ENCODE assay signal across 26 cellular contexts in the genomic region with DNA sequence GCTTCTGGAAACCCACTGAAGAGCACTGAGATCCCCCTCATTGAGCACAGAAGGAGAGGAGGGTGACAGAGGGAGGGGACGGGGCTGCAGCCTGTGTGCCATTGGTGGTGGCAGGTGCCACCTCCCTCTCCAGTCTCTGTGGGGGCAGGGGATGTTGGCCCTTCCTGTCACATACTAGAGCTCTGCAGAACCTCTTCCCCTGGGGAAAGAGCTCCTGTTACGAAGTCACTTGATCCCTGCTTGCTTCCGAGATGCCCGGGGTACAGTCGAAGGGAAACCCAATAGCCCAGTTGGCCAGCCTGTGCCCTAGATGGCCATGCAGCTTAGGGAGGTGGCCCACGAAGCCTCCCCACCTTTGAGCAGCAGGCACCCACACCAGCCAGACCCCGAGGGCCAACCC. TPM values are rescaled to one million over a fixed set of nuclear protein-coding genes. Genes with fewer than 3 reads are reported as not detected.
A peak's percentile ranks its signal among the peaks of the same experiment; 100 is the strongest.
DNase-seq lines count a peak whose midpoint lies in the region; ATAC-seq and TF ChIP-seq lines count a peak whose summit lies in the region.
"Had no signal": no experiment of that assay in that cellular context is flagged by ENCODE, and none has a peak within 500 bp of the region (broad histone marks: within the 10 kb centered on the region; RNA-seq: fewer than 3 reads in every experiment).

No MANE protein-coding gene starts in this region.

- H3K9me3 Mint-ChIP-seq in neural crest cell = no peaks in the 10 kb centered on the region
- no peaks in the 10 kb centered on the region for H3K9me3 Mint-ChIP-seq in naive thymus-derived CD8-positive, alpha-beta T cell
- no peaks in the 10 kb centered on the region for H3K9me3 Mint-ChIP-seq in WTC11
- H3K9me3 Mint-ChIP-seq: activated CD4-positive, alpha-beta memory T cell treated with anti-CD3 and anti-CD28 coated beads for 36 hours; central memory CD8-positive, alpha-beta T cell; T-helper 1 cell treated with Interleukin-12 subunit alpha and Interleukin-12 subunit beta and Interleukin-4 antibody, amounts not matched to agents 30 μg/mL and 1 μg/mL, for 36 hours had no signal

- CTCF ChIA-PET in WTC11 (lab: Charles Lee) = interaction anchor here (0.8 to 4.7 kb wide), 17 partner anchors 9 to 264 kb away, joined by 3 to 37 read pairs (median 6); no protein-coding TSS in a partner anchor

- no peak for ATAC-seq in naive thymus-derived CD8-positive, alpha-beta T cell
- ATAC-seq in GM18907 (IDR thresholded peaks at IDR 0.05; ENCODE audit: unreplicated experiment) = no peak
- no peak for ATAC-seq in WTC11
- ATAC-seq: activated CD4-positive, CD25-positive, alpha-beta regulatory T cell treated with anti-CD3 and anti-CD28 coated beads, Interleukin-2, amount 50 U/mL, for 24 hours; body of pancreas; Panc1; SK-N-SH treated with all-trans-retinoic acid at 6 μM for 48 hours had no signal

- H3K27me3 Mint-ChIP-seq in neural crest cell (ENCODE audit: low read depth) = no peaks in the 10 kb centered on the region
- no peaks in the 10 kb centered on the region for H3K27me3 Mint-ChIP-seq in naive thymus-derived CD8-positive, alpha-beta T cell
- no peaks in the 10 kb centered on the region for H3K27me3 Mint-ChIP-seq in WTC11 (ENCODE audit: low read depth)
- H3K27me3 Mint-ChIP-seq: activated CD4-positive, alpha-beta memory T cell treated with anti-CD3 and anti-CD28 coated beads for 36 hours; central memory CD8-positive, alpha-beta T cell had no signal

- POLR2A ChIA-PET in naive thymus-derived CD8-positive, alpha-beta T cell (lab: Charles Lee) = no interaction called here
- POLR2A ChIA-PET in WTC11 (lab: Charles Lee) = interaction anchor here (1.9 kb wide), 1 partner anchor 9 kb away, joined by 12 read pairs; no protein-coding TSS in a partner anchor

- peaks cover 46% of the 10 kb centered on the region for H3K4me1 Mint-ChIP-seq in neural crest cell
- peaks cover 0 to 3% (median 0%) of the 10 kb centered on the region in 4 donors for H3K4me1 Mint-ChIP-seq in naive thymus-derived CD8-positive, alpha-beta T cell
- peaks cover 14% of the 10 kb centered on the region for H3K4me1 Mint-ChIP-seq in WTC11
- H3K4me1 Mint-ChIP-seq: central memory CD8-positive, alpha-beta T cell had no signal

- H3K27ac Mint-ChIP-seq in neural crest cell (ENCODE audit: unreplicated experiment) = peak overlapping the region; percentile 87
- H3K27ac Mint-ChIP-seq in naive thymus-derived CD8-positive, alpha-beta T cell = peak overlapping the region in 1 of 10 donors; percentile 11
- H3K27ac Mint-ChIP-seq in WTC11 = no peak overlapping the region
- H3K27ac Mint-ChIP-seq: activated CD4-positive, alpha-beta memory T cell treated with anti-CD3 and anti-CD28 coated beads for 36 hours; T-helper 1 cell treated with Interleukin-12 subunit alpha and Interleukin-12 subunit beta and Interleukin-4 antibody, amounts not matched to agents 30 μg/mL and 1 μg/mL, for 36 hours had no signal

- DNase-seq in COLO668 (lab: John Stamatoyannopoulos, UW; ENCODE audit: unreplicated experiment) (peak; percentile 38), NCI-H1436 (lab: John Stamatoyannopoulos, UW) (peak; percentile 74), NCI-H510A (lab: John Stamatoyannopoulos, UW) (peak; percentile 67), neural crest cell (ENCODE audit: low read depth, low spot score) (no peak), WTC11 (ENCODE audit: low spot score) (no peak)
- no peak for DNase-seq in naive thymus-derived CD8-positive, alpha-beta T cell
- DNase-seq: activated CD4-positive, alpha-beta memory T cell treated with anti-CD3 and anti-CD28 coated beads for 36 hours; activated CD8-positive, alpha-beta memory T cell treated with anti-CD3 and anti-CD28 coated beads, Interleukin-2, amount 50 U/mL, for 4 hours; activated naive CD4-positive, alpha-beta T cell treated with Interleukin-2 at 50 U/mL for 16 hours; body of pancreas; DMS153; left ventricle myocardium inferior; mesendoderm; NCI-H1048; nucleus accumbens; Right ventricle myocardium superior; sigmoid colon; stimulated activated CD4-positive, alpha-beta T cell treated with anti-CD3 and anti-CD28 coated beads, Interleukin-12 subunit alpha, Interleukin-12 subunit beta, amount 100 ng/mL, for 4 hours; stimulated activated CD4-positive, alpha-beta T cell treated with anti-CD3 and anti-CD28 coated beads, Interleukin-2, amount 100 ng/mL, for 48 hours; uterus had no signal

- H3K36me3 Mint-ChIP-seq in neural crest cell (ENCODE audit: low read depth) = no peaks in the 10 kb centered on the region
- no peaks in the 10 kb centered on the region for H3K36me3 Mint-ChIP-seq in naive thymus-derived CD8-positive, alpha-beta T cell
- H3K36me3 Mint-ChIP-seq in WTC11 = no peaks in the 10 kb centered on the region
- H3K36me3 Mint-ChIP-seq: activated CD4-positive, alpha-beta memory T cell treated with anti-CD3 and anti-CD28 coated beads for 36 hours had no signal

- H3K4me3 Mint-ChIP-seq in neural crest cell (no peak overlapping the region), WTC11 (no peak overlapping the region)
- H3K4me3 Mint-ChIP-seq in naive thymus-derived CD8-positive, alpha-beta T cell = no peak overlapping the region
- H3K4me3 Mint-ChIP-seq: activated CD4-positive, alpha-beta memory T cell treated with anti-CD3 and anti-CD28 coated beads for 36 hours; central memory CD8-positive, alpha-beta T cell; T-helper 1 cell treated with Interleukin-12 subunit alpha and Interleukin-12 subunit beta and Interleukin-4 antibody, amounts not matched to agents 30 μg/mL and 1 μg/mL, for 36 hours had no signal

- TF ChIP-seq CTCF in neural crest cell (conservative IDR thresholded peaks at IDR 0.05) = no peak
- TF ChIP-seq CTCF in WTC11 (IDR thresholded peaks at IDR 0.05) = no peak

TF ChIP-seq in WTC11, 78 proteins besides CTCF, POLR2A, EP300 and RAD21:
- TF ChIP-seq, protein P1, sequence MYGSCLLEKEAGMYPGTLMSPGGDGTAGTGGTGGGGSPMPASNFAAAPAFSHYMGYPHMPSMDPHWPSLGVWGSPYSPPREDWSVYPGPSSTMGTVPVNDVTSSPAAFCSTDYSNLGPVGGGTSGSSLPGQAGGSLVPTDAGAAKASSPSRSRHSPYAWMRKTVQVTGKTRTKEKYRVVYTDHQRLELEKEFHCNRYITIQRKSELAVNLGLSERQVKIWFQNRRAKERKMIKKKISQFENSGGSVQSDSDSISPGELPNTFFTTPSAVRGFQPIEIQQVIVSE (CRISPR knock-in tag; IDR thresholded peaks at IDR 0.05; ENCODE audit: borderline replicate concordance) = no peak
- no peak for TF ChIP-seq CREB1 (CRISPR knock-in tag; IDR thresholded peaks at IDR 0.05)
- TF ChIP-seq RORB (CRISPR knock-in tag; IDR thresholded peaks at IDR 0.05) = no peak
- TF ChIP-seq MXD4 (CRISPR knock-in tag; IDR thresholded peaks at IDR 0.05; ENCODE audit: borderline replicate concordance) = no peak
- TF ChIP-seq, protein P2, sequence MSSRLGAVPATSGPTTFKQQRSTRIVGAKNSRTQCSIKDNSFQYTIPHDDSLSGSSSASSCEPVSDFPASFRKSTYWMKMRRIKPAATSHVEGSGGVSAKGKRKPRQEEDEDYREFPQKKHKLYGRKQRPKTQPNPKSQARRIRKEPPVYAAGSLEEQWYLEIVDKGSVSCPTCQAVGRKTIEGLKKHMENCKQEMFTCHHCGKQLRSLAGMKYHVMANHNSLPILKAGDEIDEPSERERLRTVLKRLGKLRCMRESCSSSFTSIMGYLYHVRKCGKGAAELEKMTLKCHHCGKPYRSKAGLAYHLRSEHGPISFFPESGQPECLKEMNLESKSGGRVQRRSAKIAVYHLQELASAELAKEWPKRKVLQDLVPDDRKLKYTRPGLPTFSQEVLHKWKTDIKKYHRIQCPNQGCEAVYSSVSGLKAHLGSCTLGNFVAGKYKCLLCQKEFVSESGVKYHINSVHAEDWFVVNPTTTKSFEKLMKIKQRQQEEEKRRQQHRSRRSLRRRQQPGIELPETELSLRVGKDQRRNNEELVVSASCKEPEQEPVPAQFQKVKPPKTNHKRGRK (CRISPR knock-in tag; IDR thresholded peaks at IDR 0.05; ENCODE audit: borderline replicate concordance) = no peak
- TF ChIP-seq FOXJ3 (CRISPR knock-in tag; IDR thresholded peaks at IDR 0.05; ENCODE audit: borderline replicate concordance) = no peak
- TF ChIP-seq KAT7 (CRISPR knock-in tag; IDR thresholded peaks at IDR 0.05; ENCODE audit: borderline replicate concordance) = no peak
- TF ChIP-seq, protein P3, sequence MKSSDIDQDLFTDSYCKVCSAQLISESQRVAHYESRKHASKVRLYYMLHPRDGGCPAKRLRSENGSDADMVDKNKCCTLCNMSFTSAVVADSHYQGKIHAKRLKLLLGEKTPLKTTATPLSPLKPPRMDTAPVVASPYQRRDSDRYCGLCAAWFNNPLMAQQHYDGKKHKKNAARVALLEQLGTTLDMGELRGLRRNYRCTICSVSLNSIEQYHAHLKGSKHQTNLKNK (CRISPR knock-in tag; IDR thresholded peaks at IDR 0.05) = no peak
- TF ChIP-seq ZNF671 (CRISPR knock-in tag; IDR thresholded peaks at IDR 0.05) = no peak
- no peak for TF ChIP-seq ZNF121 (CRISPR knock-in tag; IDR thresholded peaks at IDR 0.05)
- no peak for TF ChIP-seq GTF2I (CRISPR knock-in tag; conservative IDR thresholded peaks at IDR 0.05)
- no peak for TF ChIP-seq MYBL2 (CRISPR knock-in tag; IDR thresholded peaks at IDR 0.05)
- TF ChIP-seq SP1 (CRISPR knock-in tag; conservative IDR thresholded peaks at IDR 0.05) = no peak

RNA-seq across cellular contexts. Expression of gene DAGLA, which starts 29.4 kb away (rescaled TPM):
- 19.7 and 21.0 TPM in 2 replicates for total RNA-seq in neural crest cell
- total RNA-seq in naive thymus-derived CD8-positive, alpha-beta T cell = under 1 TPM; 0.08 to 0.13 TPM
- polyA plus RNA-seq in naive thymus-derived CD8-positive, alpha-beta T cell = not detected
- 3.1 to 3.4 TPM (median 3.4 TPM) in 3 replicates for total RNA-seq in WTC11 (2021)

RNA-seq across cellular contexts. Expression of gene MYRF, which starts 42.9 kb away (rescaled TPM):
- 3.5 and 3.9 TPM in 2 replicates for total RNA-seq in neural crest cell
- under 1 TPM; 0.47 to 0.68 TPM for total RNA-seq in naive thymus-derived CD8-positive, alpha-beta T cell
- under 1 TPM in 2 of 3 donors, not detected in 1; 0.26 to 0.52 TPM for polyA plus RNA-seq in naive thymus-derived CD8-positive, alpha-beta T cell
- 4.9 to 5.9 TPM (median 5.2 TPM) in 3 replicates for total RNA-seq in WTC11 (2021)

Comparison
In these comparisons a context has a peak if more than half of its experiments do, and no peak if none do; other contexts are left out.
1. DNase-seq: peak in COLO668 (single experiment), NCI-H1436 (single experiment) and NCI-H510A (single experiment); none in neural crest cell (single experiment), naive thymus-derived CD8-positive, alpha-beta T cell (0 of 10) and WTC11 (single experiment).